9 cellular contexts compared by ENCODE assay signal in genomic region chr17:2094891-2095535, GRCh38. TPM values are rescaled to one million over a fixed set of nuclear protein-coding genes. Genes with fewer than 3 reads are reported as not detected.
DNase-seq lines count a peak whose midpoint lies in the region; ATAC-seq and TF ChIP-seq lines count a peak whose summit lies in the region.
"Had no signal": no experiment of that assay in that cellular context is flagged by ENCODE, and none has a peak within 500 bp of the region (broad histone marks: within the 10 kb centered on the region; RNA-seq: fewer than 3 reads in every experiment).

No MANE protein-coding gene starts in this region.

- intact Hi-C loops in esophagus muscularis mucosa (cut with DNase I) = no loop called here

- no peaks in the 10 kb centered on the region for H3K79me2 ChIP-seq in neural progenitor cell (ENCODE audit: low read depth)

- DNase-seq in Daoy (ENCODE audit: low read depth) = peak; percentile 43
- peak; percentile 24 for DNase-seq in NCI-H2196 treated with DMSO at 0.1 percent for 48 hours (lab: John Stamatoyannopoulos, UW; ENCODE audit: unreplicated experiment)
- no peak for DNase-seq in esophagus muscularis mucosa (ENCODE audit: extremely low spot score)
- peak; percentile 56 for DNase-seq in neural progenitor cell (ENCODE audit: low spot score)
- DNase-seq in activated CD8-positive, alpha-beta memory T cell treated with anti-CD3 and anti-CD28 coated beads for 24 hours = no peak
- DNase-seq in NCI-H1436 treated with DMSO at 0.1 percent for 48 hours (lab: John Stamatoyannopoulos, UW) = no peak

- H3K4me1 ChIP-seq in esophagus muscularis mucosa (peaks cover 24 to 29% (median 29%) of the 10 kb centered on the region in 4 donors), neural progenitor cell (peaks cover 31% of the 10 kb centered on the region)

- H3K4me3 ChIP-seq in esophagus muscularis mucosa = no peak overlapping the region
- H3K4me3 ChIP-seq in neural progenitor cell = no peak overlapping the region

- H3K4me3 Mint-ChIP-seq in neural progenitor cell = no peak overlapping the region

- peak overlapping the region; percentile 54 for H3K4me2 ChIP-seq in neural progenitor cell

- TF ChIP-seq EP300 in esophagus muscularis mucosa (IDR thresholded peaks at IDR 0.05) = no peak

- no peak overlapping the region for H3K9ac ChIP-seq in neural progenitor cell

- peak overlapping the region; percentile 60 for H3K27ac Mint-ChIP-seq in neural progenitor cell

- peaks cover 12% of the 10 kb centered on the region for H3F3A ChIP-seq in neural progenitor cell (ENCODE audit: low read depth)

- H3K36me3 Mint-ChIP-seq in neural progenitor cell = peaks cover 10% of the 10 kb centered on the region

- H3K27ac ChIP-seq in esophagus muscularis mucosa (replicated peaks in 1 of 4) (peak overlapping the region in 3 of 4 donors; percentile 18 to 48 (median 35)), neural progenitor cell (peak overlapping the region; percentile 34)
- H3K27ac ChIP-seq: HL-60 had no signal

- peaks cover 20% of the 10 kb centered on the region for H4K20me1 ChIP-seq in neural progenitor cell (ENCODE audit: low read depth)

- TF ChIP-seq POLR2A in esophagus muscularis mucosa (IDR thresholded peaks at IDR 0.05; ENCODE audit: low read depth) = no peak

- no peak for ATAC-seq in GM21390 (IDR thresholded peaks at IDR 0.05; ENCODE audit: unreplicated experiment)
- ATAC-seq in HG03460 (IDR thresholded peaks at IDR 0.05; ENCODE audit: unreplicated experiment) = no peak

- no peak overlapping the region for H2AFZ ChIP-seq in neural progenitor cell (replicated peaks)

- whole genome bisulfite sequencing in esophagus muscularis mucosa = 75% methylated on average over 12 of the region's 12 CpGs

- H3K27me3 ChIP-seq in esophagus muscularis mucosa (no peaks in the 10 kb centered on the region), neural progenitor cell (no peaks in the 10 kb centered on the region)

- H3K4me1 Mint-ChIP-seq in neural progenitor cell = peaks cover 25% of the 10 kb centered on the region

- no peaks in the 10 kb centered on the region for H3K9me3 Mint-ChIP-seq in neural progenitor cell

- no peaks in the 10 kb centered on the region for H3K9me3 ChIP-seq in esophagus muscularis mucosa
- H3K9me3 ChIP-seq in neural progenitor cell (ENCODE audit: low read depth) = no peaks in the 10 kb centered on the region

- H3K36me3 ChIP-seq in esophagus muscularis mucosa = peaks cover 0 to 9% (median 0%) of the 10 kb centered on the region in 4 donors
- H3K36me3 ChIP-seq in neural progenitor cell = no peaks in the 10 kb centered on the region

- TF ChIP-seq CTCF in esophagus muscularis mucosa (IDR thresholded peaks at IDR 0.05) (peak; percentile 46 to 78 (median 64)), neural progenitor cell (IDR thresholded peaks at IDR 0.05) (peak; percentile 37)

- H3K27me3 Mint-ChIP-seq in neural progenitor cell (ENCODE audit: insufficient read depth, low read depth) = no peaks in the 10 kb centered on the region

RNA-seq across cellular contexts. Expression of gene HIC1, which starts 40.1 kb away (rescaled TPM):
- 10.4 and 12.2 TPM in 2 replicates for total RNA-seq in Daoy (2014; rRNA removed; shearing (Covaris generic))
- total RNA-seq in esophagus muscularis mucosa = 10 to 100 TPM; 48.6 to 86.4 (median 54.9) TPM
- 0.62 TPM in 1 of 2 replicates, not detected in the other for total RNA-seq in neural progenitor cell (ENCODE audit: low replicate concordance)

RNA-seq across cellular contexts. Expression of gene OVCA2, which starts 53.2 kb away (rescaled TPM):
- 83.3 and 93.3 TPM in 2 replicates for total RNA-seq in Daoy (2014; rRNA removed; shearing (Covaris generic))
- total RNA-seq in esophagus muscularis mucosa (10 to 100 TPM; 34.9 to 38.9 (median 38.0) TPM), neural progenitor cell (ENCODE audit: low replicate concordance) (5.4 and 23.1 TPM in 2 replicates)

Comparison
In these comparisons a context has a peak if more than half of its experiments do, and no peak if none do; other contexts are left out.
1. DNase-seq: peak in Daoy (single experiment), NCI-H2196 treated with DMSO at 0.1 percent for 48 hours (single experiment) and neural progenitor cell (single experiment); none in esophagus muscularis mucosa (single experiment), activated CD8-positive, alpha-beta memory T cell treated with anti-CD3 and anti-CD28 coated beads for 24 hours (single experiment) and NCI-H1436 treated with DMSO at 0.1 percent for 48 hours (single experiment).